Comparison of ENCODE assay signal across 19 cellular contexts in the genomic region with DNA sequence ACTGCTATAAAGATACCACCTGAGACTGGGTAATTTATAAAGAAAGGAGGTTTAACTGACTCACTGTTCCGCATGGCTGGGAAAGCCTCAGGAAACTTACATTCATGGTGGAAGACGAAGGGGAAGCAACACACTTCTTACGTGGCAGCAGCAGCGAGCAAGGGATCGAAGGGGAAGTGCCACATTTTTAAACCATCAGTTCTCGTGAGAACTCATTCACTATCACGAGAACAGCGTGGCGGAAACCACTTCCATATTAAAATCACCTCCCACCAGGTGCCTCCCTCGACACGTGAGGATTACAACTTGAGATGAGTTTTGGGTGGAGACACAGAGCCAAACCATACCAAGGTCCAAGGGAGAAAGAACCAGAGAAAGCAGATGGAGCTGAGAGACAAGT.
"Had no signal": no experiment of that assay in that cellular context is flagged by ENCODE, and none has a peak within 500 bp of the region (broad histone marks: within the 10 kb centered on the region; RNA-seq: fewer than 3 reads in every experiment).

No MANE protein-coding gene starts in this region.

- ATAC-seq: activated CD8-positive, alpha-beta T cell treated with anti-CD3 and anti-CD28 coated beads, Interleukin-2, amount 10 ng/mL, durations not matched to agents 7 days and 5 days; T-helper 17 cell had no signal

- DNase-seq: activated CD4-positive, alpha-beta T cell treated with anti-CD3 and anti-CD28 coated beads, Interleukin-2, amount 50 U/mL, for 4 hours; activated CD4-positive, CD25-positive, alpha-beta regulatory T cell treated with anti-CD3 and anti-CD28 coated beads, Interleukin-2, amount 50 U/mL, for 72 hours; activated CD8-positive, alpha-beta memory T cell treated with anti-CD3 and anti-CD28 coated beads, Interleukin-2, amount 50 U/mL, for 48 hours; activated CD8-positive, alpha-beta T cell treated with anti-CD3 and anti-CD28 coated beads, Interleukin-2, amount 10 ng/mL, durations not matched to agents 7 days and 5 days; activated naive CD4-positive, alpha-beta T cell; activated T-cell treated with anti-CD3 and anti-CD28 coated beads, Interleukin-2, amount 50 U/mL, for 1 hour; central memory CD4-positive, alpha-beta T cell; NCI-H1048; NCI-H1930; NCI-H2171; NCI-H2227 treated with DMSO at 0.1 percent for 48 hours; NCI-H446 treated with DMSO at 0.1 percent for 48 hours; NCI-H524 treated with DMSO at 0.1 percent for 48 hours; NCI-H748 treated with DMSO at 0.1 percent for 48 hours; NK-92 treated with Interleukin-12 subunit alpha and Interleukin-12 subunit beta, amount 100 ng/mL, for 24 hours; Peyer's patch; SHP77 treated with DMSO at 0.1 percent for 48 hours; T-helper 17 cell; T-helper 9 cell had no signal

- H3K27ac ChIP-seq: Peyer's patch had no signal

- H3K9me3 ChIP-seq: Peyer's patch had no signal

- H3K4me1 ChIP-seq: Peyer's patch had no signal

- H3K36me3 ChIP-seq: Peyer's patch had no signal

- H3K27me3 ChIP-seq: Peyer's patch had no signal

- H3K4me3 ChIP-seq: Peyer's patch had no signal
